ENCODE assay signal across 12 cellular contexts in the genomic region with DNA sequence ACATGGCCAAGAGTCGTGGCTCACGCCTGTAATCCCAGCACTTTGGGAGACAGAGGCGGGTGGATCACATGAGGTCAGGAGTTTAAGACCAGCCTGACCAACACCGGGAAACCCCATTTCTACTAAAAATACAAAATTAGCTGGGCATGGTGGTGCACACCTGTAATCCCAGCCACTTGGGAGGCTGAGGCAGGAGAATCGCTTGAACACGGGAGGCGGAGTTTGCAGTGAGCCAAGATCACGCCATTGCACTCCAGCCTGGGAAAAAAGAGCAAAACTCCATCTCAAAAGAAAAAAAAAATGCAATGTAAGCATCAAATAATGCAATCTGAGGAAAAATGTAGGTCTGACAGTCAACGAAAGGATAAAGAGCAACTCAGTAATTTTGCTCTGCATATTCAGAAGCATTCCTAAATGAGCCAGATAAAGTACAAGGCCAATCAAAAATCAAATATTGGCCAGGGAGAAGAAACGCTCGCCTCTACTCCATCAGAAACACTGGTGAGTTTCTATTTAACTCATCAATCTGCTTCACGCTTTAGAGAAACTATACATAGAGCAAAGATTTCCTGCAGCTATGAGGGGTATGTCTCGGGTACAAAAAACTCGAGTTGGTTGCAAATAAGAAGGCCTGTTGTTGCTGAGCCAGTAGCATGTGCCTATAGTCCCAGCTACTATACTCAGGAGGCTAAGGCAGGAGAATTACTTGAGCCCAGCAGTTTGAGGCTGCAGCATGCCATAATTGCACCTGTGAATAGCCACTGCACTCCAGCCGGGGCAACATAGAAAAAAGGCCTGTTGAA. TPM values are rescaled to one million over a fixed set of nuclear protein-coding genes. Genes with fewer than 3 reads are reported as not detected.
DNase-seq lines count a peak whose midpoint lies in the region; ATAC-seq and TF ChIP-seq lines count a peak whose summit lies in the region.
"Had no signal": no experiment of that assay in that cellular context is flagged by ENCODE, and none has a peak within 500 bp of the region (broad histone marks: within the 10 kb centered on the region; RNA-seq: fewer than 3 reads in every experiment).

No MANE protein-coding gene starts in this region.

- H3K4me3 ChIP-seq in GM12865 (ENCODE audit: low read depth, low read length) (peak overlapping the region; percentile 91), right cardiac atrium (ENCODE audit: low read length) (no peak overlapping the region), neural progenitor cell (no peak overlapping the region)
- H3K4me3 ChIP-seq: HAP-1 had no signal

- H3K4me1 Mint-ChIP-seq in CD14-positive monocyte (peaks cover 51% of the 10 kb centered on the region), memory B cell (peaks cover 43% of the 10 kb centered on the region), neural progenitor cell (peaks cover 30% of the 10 kb centered on the region)
- peaks cover 66% of the 10 kb centered on the region for H3K4me1 Mint-ChIP-seq in T-helper 1 cell treated with Interleukin-12 subunit alpha and Interleukin-12 subunit beta and Interleukin-4 antibody, amounts not matched to agents 30 μg/mL and 1 μg/mL, for 36 hours (ENCODE audit: low read depth)

- intact Hi-C loops in CD14-positive monocyte (cut with micrococcal nuclease) (no loop called here), right cardiac atrium (cut with DNase I) (no loop called here)

- no peak overlapping the region for H3K9ac ChIP-seq in neural progenitor cell

- H3K4me2 ChIP-seq in neural progenitor cell = no peak overlapping the region

- peaks cover 49 to 52% of the 10 kb centered on the region in 2 donors for H3K36me3 Mint-ChIP-seq in CD14-positive monocyte
- H3K36me3 Mint-ChIP-seq in T-helper 1 cell treated with Interleukin-12 subunit alpha and Interleukin-12 subunit beta and Interleukin-4 antibody, amounts not matched to agents 30 μg/mL and 1 μg/mL, for 36 hours (ENCODE audit: low read depth) = peaks cover 51% of the 10 kb centered on the region
- H3K36me3 Mint-ChIP-seq in memory B cell = peaks cover 14% of the 10 kb centered on the region
- peaks cover 11% of the 10 kb centered on the region for H3K36me3 Mint-ChIP-seq in neural progenitor cell

- H3K27ac Mint-ChIP-seq in CD14-positive monocyte = peak overlapping the region in 4 of 7 donors; percentile 40 to 61 (median 53)
- peak overlapping the region; percentile 49 for H3K27ac Mint-ChIP-seq in T-helper 1 cell treated with Interleukin-12 subunit alpha and Interleukin-12 subunit beta and Interleukin-4 antibody, amounts not matched to agents 30 μg/mL and 1 μg/mL, for 36 hours
- H3K27ac Mint-ChIP-seq in memory B cell = no peak overlapping the region
- H3K27ac Mint-ChIP-seq in neural progenitor cell = no peak overlapping the region

- no peak overlapping the region for H3K4me3 Mint-ChIP-seq in CD14-positive monocyte
- H3K4me3 Mint-ChIP-seq in T-helper 1 cell treated with Interleukin-12 subunit alpha and Interleukin-12 subunit beta and Interleukin-4 antibody, amounts not matched to agents 30 μg/mL and 1 μg/mL, for 36 hours = peak overlapping the region; percentile 55
- H3K4me3 Mint-ChIP-seq in memory B cell = peak overlapping the region; percentile 47
- no peak overlapping the region for H3K4me3 Mint-ChIP-seq in neural progenitor cell

- WGBS in right cardiac atrium = 92% methylated on average over 15 of the region's 15 CpGs

- H3K36me3 ChIP-seq in neural progenitor cell = no peaks in the 10 kb centered on the region

- H3F3A ChIP-seq in neural progenitor cell (ENCODE audit: low read depth) = peaks cover 5% of the 10 kb centered on the region

- peaks cover 0 to 2% (median 1%) of the 10 kb centered on the region in 3 donors for H3K27me3 Mint-ChIP-seq in CD14-positive monocyte (ENCODE audit: low read depth in 3 of 3)
- H3K27me3 Mint-ChIP-seq in T-helper 1 cell treated with Interleukin-12 subunit alpha and Interleukin-12 subunit beta and Interleukin-4 antibody, amounts not matched to agents 30 μg/mL and 1 μg/mL, for 36 hours (ENCODE audit: low read depth) = no peaks in the 10 kb centered on the region
- no peaks in the 10 kb centered on the region for H3K27me3 Mint-ChIP-seq in memory B cell
- no peaks in the 10 kb centered on the region for H3K27me3 Mint-ChIP-seq in neural progenitor cell (ENCODE audit: insufficient read depth, low read depth)

- peaks cover 41% of the 10 kb centered on the region for H4K20me1 ChIP-seq in neural progenitor cell (ENCODE audit: low read depth)

- ATAC-seq in memory B cell (ENCODE audit: low read depth) (no peak), right cardiac atrium (no peak)

- DNase-seq in CD14-positive monocyte (ENCODE audit: low spot score) = no peak
- peak; percentile 79 for DNase-seq in GM12865 (ENCODE audit: low read depth)
- DNase-seq in memory B cell (ENCODE audit: low spot score in 2 of 2) = no peak
- no peak for DNase-seq in right cardiac atrium
- no peak for DNase-seq in NCI-H446 (lab: John Stamatoyannopoulos, UW)
- DNase-seq in neural progenitor cell (ENCODE audit: low spot score) = no peak
- DNase-seq in AG08396 (ENCODE audit: low spot score) = no peak
- DNase-seq: mesendoderm, NCI-H1694 treated with DMSO at 0.1 percent for 48 hours, SIG-M5 had no signal

- H3K9me3 Mint-ChIP-seq in CD14-positive monocyte (no peaks in the 10 kb centered on the region), memory B cell (no peaks in the 10 kb centered on the region), neural progenitor cell (no peaks in the 10 kb centered on the region)
- H3K9me3 Mint-ChIP-seq in T-helper 1 cell treated with Interleukin-12 subunit alpha and Interleukin-12 subunit beta and Interleukin-4 antibody, amounts not matched to agents 30 μg/mL and 1 μg/mL, for 36 hours = no peaks in the 10 kb centered on the region

- H3K79me2 ChIP-seq in neural progenitor cell (ENCODE audit: low read depth) = peaks cover 36% of the 10 kb centered on the region

- H3K9me3 ChIP-seq in right cardiac atrium (ENCODE audit: control insufficient read depth, low read length) (no peaks in the 10 kb centered on the region), neural progenitor cell (ENCODE audit: low read depth) (no peaks in the 10 kb centered on the region)
- H3K9me3 ChIP-seq: HAP-1 had no signal

- no peaks in the 10 kb centered on the region for H3K27me3 ChIP-seq in right cardiac atrium (ENCODE audit: control insufficient read depth, insufficient read depth)
- H3K27me3 ChIP-seq in neural progenitor cell = no peaks in the 10 kb centered on the region

- TF ChIP-seq CTCF in CD14-positive monocyte (IDR thresholded peaks at IDR 0.05) (no peak), GM12865 (IDR thresholded peaks at IDR 0.05; ENCODE audit: insufficient read depth, low read depth, low read length, missing control alignments) (no peak), neural progenitor cell (IDR thresholded peaks at IDR 0.05) (no peak)

- no peak overlapping the region for H2AFZ ChIP-seq in neural progenitor cell (replicated peaks)

- H3K4me1 ChIP-seq in right cardiac atrium (ENCODE audit: control insufficient read depth, insufficient read depth, low read length) (peaks cover 2% of the 10 kb centered on the region), neural progenitor cell (peaks cover 6% of the 10 kb centered on the region)

- H3K27ac ChIP-seq in right cardiac atrium (ENCODE audit: low read length) = no peak overlapping the region
- H3K27ac ChIP-seq in neural progenitor cell = no peak overlapping the region

RNA-seq across cellular contexts. Expression of gene TXNDC11, which starts 3.7 kb away (rescaled TPM):
- 10 to 100 TPM; 32.9 to 40.6 TPM for polyA plus RNA-seq in CD14-positive monocyte
- 10 to 100 TPM; 22.0 to 29.4 (median 23.9) TPM for total RNA-seq in right cardiac atrium
- 25.8 TPM for polyA plus RNA-seq in right cardiac atrium
- 7.4 and 11.4 TPM in 2 replicates for total RNA-seq in neural progenitor cell (ENCODE audit: low replicate concordance)

RNA-seq across cellular contexts. Expression of gene ZC3H7A, which starts 58.1 kb away (rescaled TPM):
- polyA plus RNA-seq in CD14-positive monocyte (10 to 100 TPM; 22.6 to 27.5 TPM), right cardiac atrium (18.7 TPM)
- total RNA-seq in right cardiac atrium (10 to 100 TPM; 29.2 to 32.2 (median 31.0) TPM), neural progenitor cell (ENCODE audit: low replicate concordance) (33.8 and 82.6 TPM in 2 replicates)

Comparison
In these comparisons a context has a peak if more than half of its experiments do, and no peak if none do; other contexts are left out.
1. H3K27ac Mint-ChIP-seq: peak in CD14-positive monocyte (4 of 7) and T-helper 1 cell treated with Interleukin-12 subunit alpha and Interleukin-12 subunit beta and Interleukin-4 antibody, amounts not matched to agents 30 μg/mL and 1 μg/mL, for 36 hours (single experiment); none in memory B cell (single experiment) and neural progenitor cell (single experiment).
2. H3K4me3 Mint-ChIP-seq: peak in T-helper 1 cell treated with Interleukin-12 subunit alpha and Interleukin-12 subunit beta and Interleukin-4 antibody, amounts not matched to agents 30 μg/mL and 1 μg/mL, for 36 hours (single experiment) and memory B cell (single experiment); none in CD14-positive monocyte (0 of 2) and neural progenitor cell (single experiment).